Comparison of ENCODE assay signal across 14 cellular contexts in the genomic region with DNA sequence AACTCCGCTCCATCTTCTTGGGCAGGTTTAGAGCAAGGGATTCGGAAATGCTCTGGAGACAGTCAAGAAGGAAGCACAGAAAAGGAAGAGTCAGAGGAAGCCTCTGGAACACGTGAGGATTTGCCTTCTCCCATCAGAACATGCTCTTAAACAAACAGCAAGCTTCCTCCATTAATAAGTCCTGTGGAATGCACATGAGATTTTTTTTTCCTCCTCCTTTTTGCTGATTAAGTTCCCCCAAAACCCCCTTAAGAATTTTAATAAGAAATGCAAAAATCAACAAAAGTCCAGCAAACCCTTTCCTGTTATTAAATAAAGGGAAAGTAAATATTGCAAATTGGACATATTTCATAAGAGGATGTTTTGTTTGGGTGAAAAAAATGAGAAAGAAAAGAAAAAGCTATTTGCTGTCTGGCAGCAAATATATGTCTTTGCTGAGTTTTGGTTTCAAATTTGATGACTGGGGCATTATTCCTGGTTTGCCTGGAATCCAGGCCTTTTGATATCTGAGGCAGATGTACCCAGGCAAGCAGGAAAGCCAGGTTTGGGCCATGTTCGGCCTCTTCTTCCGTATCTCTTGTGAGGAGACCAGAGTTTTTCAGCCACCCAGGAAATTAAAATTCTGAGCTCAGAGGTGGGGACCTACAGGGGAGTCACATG. TPM values are rescaled to one million over a fixed set of nuclear protein-coding genes. Genes with fewer than 3 reads are reported as not detected.
A peak's percentile ranks its signal among the peaks of the same experiment; 100 is the strongest.
DNase-seq lines count a peak whose midpoint lies in the region; ATAC-seq and TF ChIP-seq lines count a peak whose summit lies in the region.
"Had no signal": no experiment of that assay in that cellular context is flagged by ENCODE, and none has a peak within 500 bp of the region (broad histone marks: within the 10 kb centered on the region; RNA-seq: fewer than 3 reads in every experiment).

No MANE protein-coding gene starts in this region.

- DNase-seq in AG08396 (ENCODE audit: low spot score), result peak; percentile 48
- DNase-seq in RWPE2 (ENCODE audit: low spot score), result peak; percentile 3
- DNase-seq in fibroblast of gingiva (ENCODE audit: low read depth), result peak; percentile 75
- no peak for DNase-seq in sciatic nerve (ENCODE audit: low spot score)
- DNase-seq in NCI-H2081 treated with DMSO at 0.1 percent for 48 hours (lab: John Stamatoyannopoulos, UW), result no peak
- DNase-seq in 8988T, result no peak
- DNase-seq in left cardiac atrium, result no peak
- DNase-seq: activated T-cell treated with anti-CD3 and anti-CD28 coated beads, Interleukin-2, amount 50 U/mL, for 72 hours; BE2C had no signal

- peaks cover 9% of the 10 kb centered on the region for H3K4me1 ChIP-seq in RWPE2 (ENCODE audit: insufficient read depth, poor library complexity, severe bottlenecking)
- H3K4me1 ChIP-seq: BE2C had no signal

- H3K27ac ChIP-seq in RWPE2 (ENCODE audit: poor library complexity, severe bottlenecking), result peak overlapping the region; percentile 19
- H3K27ac ChIP-seq: gastroesophageal sphincter, neutrophil, suprapubic skin had no signal

- ATAC-seq in RWPE2 (ENCODE audit: low read depth) (peak; percentile 54; the same call in 1 of the 3 replicates), sciatic nerve (peak; percentile 36), HG03439 (IDR thresholded peaks at IDR 0.05; ENCODE audit: unreplicated experiment) (no peak), left cardiac atrium (no peak)
- ATAC-seq: activated T-cell treated with anti-CD3 and anti-CD28 coated beads, Interleukin-2, amount 50 U/mL, for 72 hours; gastroesophageal sphincter; WTC11 had no signal

- intact Hi-C loops in sciatic nerve (cut with DNase I) (loop anchor here (5.0 kb wide), 1 partner anchor 339 kb away; no protein-coding TSS in a partner anchor), left cardiac atrium (cut with DNase I) (loop anchor here (5.0 to 10.0 kb wide), 2 partner anchors 192 to 294 kb away; a partner anchor contains a TSS)

- TF ChIP-seq CTCF in RWPE2 (IDR thresholded peaks at IDR 0.05; ENCODE audit: poor library complexity, severe bottlenecking), result no peak

- no peaks in the 10 kb centered on the region for H3K9me3 ChIP-seq in RWPE2 (ENCODE audit: severe bottlenecking)
- H3K9me3 ChIP-seq: BE2C, gastroesophageal sphincter, neutrophil, suprapubic skin had no signal

- no peak overlapping the region for H3K4me3 ChIP-seq in RWPE2 (ENCODE audit: severe bottlenecking)
- H3K4me3 ChIP-seq: gastroesophageal sphincter, suprapubic skin had no signal

- no peaks in the 10 kb centered on the region for H3K36me3 ChIP-seq in RWPE2 (ENCODE audit: low read depth)
- H3K36me3 ChIP-seq: BE2C, gastroesophageal sphincter, neutrophil, suprapubic skin had no signal

- no peaks in the 10 kb centered on the region for H3K27me3 ChIP-seq in RWPE2 (ENCODE audit: insufficient read depth, poor library complexity, severe bottlenecking)
- H3K27me3 ChIP-seq: BE2C, gastroesophageal sphincter, neutrophil, suprapubic skin had no signal

RNA-seq across cellular contexts. Expression of a gene that starts 7.9 kb away (rescaled TPM):
- total RNA-seq in sciatic nerve (22.2 TPM), left cardiac atrium (10 to 100 TPM; 15.3 to 16.8 TPM)

Comparison
In these comparisons a context has a peak if more than half of its experiments do, and no peak if none do; other contexts are left out.
1. DNase-seq: peak in AG08396 (single experiment), RWPE2 (single experiment) and fibroblast of gingiva (single experiment); none in sciatic nerve (single experiment), NCI-H2081 treated with DMSO at 0.1 percent for 48 hours (single experiment), 8988T (single experiment) and left cardiac atrium (single experiment).
2. ATAC-seq: peak in RWPE2 (single experiment) and sciatic nerve (single experiment); none in HG03439 (single experiment) and left cardiac atrium (0 of 2).